18 cellular contexts compared by ENCODE assay signal in the genomic region with DNA sequence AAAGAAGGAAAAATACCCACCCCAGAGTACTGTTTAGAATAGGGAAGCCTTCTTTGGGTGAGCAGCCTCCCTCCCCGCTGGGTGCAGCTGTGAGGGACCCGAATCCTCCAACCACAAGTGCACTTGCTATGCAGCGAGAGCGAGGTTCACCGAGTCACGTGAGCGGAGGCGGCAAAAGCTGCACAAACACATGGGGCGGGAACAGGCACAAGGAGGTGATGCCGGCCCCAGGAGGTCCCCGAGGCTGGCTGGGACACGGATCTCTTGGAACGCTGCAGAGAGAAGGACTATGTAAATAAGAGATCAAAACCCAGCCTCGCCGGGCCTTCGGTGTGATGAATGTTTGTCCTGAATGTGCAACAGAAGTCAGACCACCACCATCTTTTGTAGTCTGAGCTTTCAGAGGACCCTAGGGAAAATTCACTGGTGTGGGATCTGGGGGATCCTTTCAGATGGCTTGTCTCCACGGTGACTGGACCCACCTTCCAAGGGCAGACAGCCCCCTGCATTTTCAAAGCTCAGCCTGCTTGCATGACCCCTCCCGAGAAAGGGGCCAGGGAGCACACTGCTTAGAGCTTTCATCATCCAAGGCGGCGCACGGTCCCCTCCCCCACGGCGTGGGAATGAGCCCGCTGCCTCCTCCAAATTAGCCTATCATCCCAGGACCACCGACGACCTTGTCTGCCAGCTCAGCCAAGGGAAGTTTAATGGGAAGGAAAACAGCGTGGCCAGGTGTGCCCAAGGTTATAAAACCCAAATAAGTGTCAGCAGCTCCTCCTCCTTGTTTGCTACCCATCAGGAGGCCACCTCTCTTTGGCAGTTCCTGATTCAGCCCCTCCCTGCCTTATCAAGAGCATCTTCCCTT.
"Had no signal": no experiment of that assay in that cellular context is flagged by ENCODE, and none has a peak within 500 bp of the region (broad histone marks: within the 10 kb centered on the region; RNA-seq: fewer than 3 reads in every experiment).

No MANE protein-coding gene starts in this region.

- DNase-seq: activated CD4-positive, CD25-positive, alpha-beta regulatory T cell treated with anti-CD3 and anti-CD28 coated beads, Interleukin-2, amount 50 U/mL, for 72 hours; activated naive CD4-positive, alpha-beta T cell treated with Interleukin-2 at 50 U/mL for 16 hours; aorta; foreskin fibroblast; glutamatergic neuron; hypothalamus; kidney; naive thymus-derived CD8-positive, alpha-beta T cell; occipital lobe; stimulated activated CD4-positive, alpha-beta T cell treated with anti-CD3 and anti-CD28 coated beads, Interleukin-2, amount 100 ng/mL, for 48 hours; stimulated activated naive B cell treated with anti-CD40 and anti-IgM and Interleukin-4, amounts not matched to agents 10 μg/mL and 1 μg/mL and 100 μg/mL, for 72 hours; SW 1271; T-helper 9 cell; thyroid gland had no signal

- H3K9me3 Mint-ChIP-seq: activated T-helper 17 cell treated with anti-CD3 and anti-CD28 coated beads, Interleukin-2, amount 50 U/mL, for 72 hours; naive thymus-derived CD8-positive, alpha-beta T cell; stimulated activated naive B cell treated with anti-CD40 and anti-IgM and Interleukin-4, amounts not matched to agents 10 μg/mL and 1 μg/mL and 100 μg/mL, for 72 hours had no signal

- H3K27me3 ChIP-seq: cardiac muscle cell, thyroid gland had no signal

- H3K4me3 Mint-ChIP-seq: activated T-helper 17 cell treated with anti-CD3 and anti-CD28 coated beads, Interleukin-2, amount 50 U/mL, for 72 hours; memory B cell; naive thymus-derived CD8-positive, alpha-beta T cell; stimulated activated naive B cell treated with anti-CD40 and anti-IgM and Interleukin-4, amounts not matched to agents 10 μg/mL and 1 μg/mL and 100 μg/mL, for 72 hours had no signal

- H3K4me1 Mint-ChIP-seq: activated T-helper 17 cell treated with anti-CD3 and anti-CD28 coated beads, Interleukin-2, amount 50 U/mL, for 72 hours; memory B cell; naive thymus-derived CD8-positive, alpha-beta T cell; stimulated activated naive B cell treated with anti-CD40 and anti-IgM and Interleukin-4, amounts not matched to agents 10 μg/mL and 1 μg/mL and 100 μg/mL, for 72 hours had no signal

- H3K27me3 Mint-ChIP-seq: memory B cell had no signal

- H3K36me3 ChIP-seq: cardiac muscle cell, thyroid gland had no signal

- ATAC-seq: activated T-helper 17 cell treated with anti-CD3 and anti-CD28 coated beads, Interleukin-2, amount 50 U/mL, for 72 hours; naive thymus-derived CD8-positive, alpha-beta T cell; stimulated activated naive B cell treated with anti-CD40 and anti-IgM and Interleukin-4, amounts not matched to agents 10 μg/mL and 1 μg/mL and 100 μg/mL, for 72 hours had no signal

- H3K9me3 ChIP-seq: psoas muscle, thyroid gland had no signal

- H3K27ac Mint-ChIP-seq: activated T-helper 17 cell treated with anti-CD3 and anti-CD28 coated beads, Interleukin-2, amount 50 U/mL, for 72 hours; memory B cell; naive thymus-derived CD8-positive, alpha-beta T cell; stimulated activated naive B cell treated with anti-CD40 and anti-IgM and Interleukin-4, amounts not matched to agents 10 μg/mL and 1 μg/mL and 100 μg/mL, for 72 hours had no signal

- H3K4me1 ChIP-seq: psoas muscle, thyroid gland had no signal

- H3K4me3 ChIP-seq: cardiac muscle cell, psoas muscle, thyroid gland had no signal

- H3K36me3 Mint-ChIP-seq: memory B cell; naive thymus-derived CD8-positive, alpha-beta T cell; stimulated activated naive B cell treated with anti-CD40 and anti-IgM and Interleukin-4, amounts not matched to agents 10 μg/mL and 1 μg/mL and 100 μg/mL, for 72 hours had no signal

- H3K27ac ChIP-seq: cardiac muscle cell, psoas muscle, thyroid gland had no signal
